In genomic region chr3:16509721-16510619, GRCh38 we compare ENCODE assay signal across 9 cellular contexts. TPM values are rescaled to one million over a fixed set of nuclear protein-coding genes. Genes with fewer than 3 reads are reported as not detected.
A peak's percentile ranks its signal among the peaks of the same experiment; 100 is the strongest.
DNase-seq lines count a peak whose midpoint lies in the region; ATAC-seq and TF ChIP-seq lines count a peak whose summit lies in the region.
"Had no signal": no experiment of that assay in that cellular context is flagged by ENCODE, and none has a peak within 500 bp of the region (broad histone marks: within the 10 kb centered on the region; RNA-seq: fewer than 3 reads in every experiment).

No MANE protein-coding gene starts in this region.

- no peaks in the 10 kb centered on the region for H3K9me2 ChIP-seq in OCI-LY7 (ENCODE audit: insufficient read depth, low read length)

- CTCF ChIA-PET in OCI-LY7 (lab: Charles Lee; ENCODE audit: unreplicated experiment), result no interaction called here

- ATAC-seq in GM21447 (IDR thresholded peaks at IDR 0.05; ENCODE audit: unreplicated experiment) (peak; percentile 25), natural killer cell (no peak), HG03139 (IDR thresholded peaks at IDR 0.05; ENCODE audit: unreplicated experiment) (no peak), GM21526 (IDR thresholded peaks at IDR 0.05; ENCODE audit: low FRiP score, unreplicated experiment) (no peak)

- H3K27ac ChIP-seq in OCI-LY7 (ENCODE audit: low read depth, low read length, poor library complexity, severe bottlenecking), result peak overlapping the region; percentile 93

- H3K79me2 ChIP-seq in OCI-LY7 (ENCODE audit: insufficient read depth, low read depth, low read length), result peaks cover 93% of the 10 kb centered on the region

- H4K20me1 ChIP-seq in OCI-LY7 (ENCODE audit: insufficient read depth, low read length), result peaks cover 55% of the 10 kb centered on the region

- no TSS peak for BruUV-seq in OCI-LY7 (replicated peaks; lab: Mats Ljungman, UMichigan)

- POLR2A ChIA-PET in OCI-LY7 (lab: Charles Lee), result interaction anchor here (0.6 to 6.8 kb wide), 20 partner anchors 9 to 332 kb away, joined by 3 to 59 read pairs (median 4); no protein-coding TSS in a partner anchor

- peak overlapping the region; percentile 87 for H3K4me2 ChIP-seq in OCI-LY7 (ENCODE audit: low read length)

- H3K4me3 Mint-ChIP-seq in natural killer cell, result peak overlapping the region; percentile 97

- no peaks in the 10 kb centered on the region for H3K27me3 Mint-ChIP-seq in natural killer cell (ENCODE audit: low read depth in 2 of 2)

- peak overlapping the region; percentile 91 to 97 for H3K27ac Mint-ChIP-seq in natural killer cell

- H3K4me1 Mint-ChIP-seq in natural killer cell, result peaks cover 78 to 88% of the 10 kb centered on the region in 2 donors

- H3K4me3 ChIP-seq in OCI-LY7 (ENCODE audit: low read depth, low read length, poor library complexity, severe bottlenecking), result peak overlapping the region; percentile 92

- H3K4me1 ChIP-seq in OCI-LY7 (ENCODE audit: insufficient read depth, low read length, poor library complexity, severe bottlenecking), result peaks cover 74% of the 10 kb centered on the region

- H3K36me3 ChIP-seq in OCI-LY7 (ENCODE audit: insufficient read depth, low read length), result peaks cover 59% of the 10 kb centered on the region

- DNase-seq in GM13976 (ENCODE audit: low spot score), result peak; percentile 43
- peak; percentile 65 for DNase-seq in OCI-LY7 (ENCODE audit: low spot score)
- no peak for DNase-seq in natural killer cell
- no peak for DNase-seq in amniotic stem cell (lab: John Stamatoyannopoulos, UW)
- DNase-seq in OCI-M1 (lab: John Stamatoyannopoulos, UW), result no peak
- DNase-seq: GOT3 had no signal

- H3K9me3 Mint-ChIP-seq in natural killer cell, result no peaks in the 10 kb centered on the region

- intact Hi-C loops in OCI-LY7 (cut with micrococcal nuclease; ENCODE audit: unreplicated experiment) (loop anchor here (2.0 kb wide), 1 partner anchor 69 kb away; no protein-coding TSS in a partner anchor), natural killer cell (cut with micrococcal nuclease) (loop anchor here (2.0 to 10.0 kb wide), 4 partner anchors 15 to 645 kb away; no protein-coding TSS in a partner anchor)

- in situ Hi-C loops in GM13976 (cut with MboI; ENCODE audit: low sequenced_read_pairs, unreplicated experiment), result loop anchor here (10.0 kb wide), 1 partner anchor 135 kb away; no protein-coding TSS in a partner anchor

- no peak for TF ChIP-seq CTCF in GM13976 (IDR thresholded peaks at IDR 0.05; ENCODE audit: borderline replicate concordance, control extremely low read depth, extremely low read depth, insufficient read depth, missing control alignments)
- TF ChIP-seq CTCF in OCI-LY7 (conservative IDR thresholded peaks at IDR 0.05; ENCODE audit: low read length), result no peak
- TF ChIP-seq CTCF in natural killer cell (IDR thresholded peaks at IDR 0.05), result no peak

- no peak overlapping the region for H2AFZ ChIP-seq in OCI-LY7 (ENCODE audit: low read length)

- no peaks in the 10 kb centered on the region for H3K36me3 Mint-ChIP-seq in natural killer cell

- no peaks in the 10 kb centered on the region for H3K9me3 ChIP-seq in OCI-LY7 (ENCODE audit: low read length)

RNA-seq across cellular contexts. Expression of gene RFTN1, which starts 3.5 kb away (rescaled TPM):
- 76.6 and 81.8 TPM in 2 replicates for total RNA-seq in OCI-LY7 (2014; rRNA removed; shearing (Covaris generic))
- total RNA-seq in OCI-LY7 (2022) (138 and 152 TPM in 2 replicates), natural killer cell (100 to 1,000 TPM; 112 to 135 (median 115) TPM)

Comparison
In these comparisons a context has a peak if more than half of its experiments do, and no peak if none do; other contexts are left out.
1. DNase-seq: peak in GM13976 (single experiment) and OCI-LY7 (single experiment); none in natural killer cell (single experiment), amniotic stem cell (single experiment) and OCI-M1 (single experiment).